In genomic region chr17:73255671-73256181, GRCh38 we compare ENCODE assay signal across 9 cellular contexts. TPM values are rescaled to one million over a fixed set of nuclear protein-coding genes. Genes with fewer than 3 reads are reported as not detected.
DNase-seq lines count a peak whose midpoint lies in the region; ATAC-seq, FAIRE-seq and TF ChIP-seq lines count a peak whose summit lies in the region.
"Had no signal": no experiment of that assay in that cellular context is flagged by ENCODE, and none has a peak within 500 bp of the region (broad histone marks: within the 10 kb centered on the region; RNA-seq: fewer than 3 reads in every experiment).

No MANE protein-coding gene starts in this region.

- no peaks in the 10 kb centered on the region for H3K4me1 ChIP-seq in lower lobe of right lung

- intact Hi-C loops in lower lobe of right lung (cut with DNase I), result loop anchor here (5.0 kb wide), 1 partner anchor 112 kb away; no protein-coding TSS in a partner anchor

- no peak overlapping the region for H3K4me3 ChIP-seq in choroid plexus epithelial cell (ENCODE audit: low read depth, low read length)
- no peak overlapping the region for H3K4me3 ChIP-seq in lower lobe of right lung
- H3K4me3 ChIP-seq: skin epidermis had no signal

- H3K36me3 ChIP-seq in lower lobe of right lung, result no peaks in the 10 kb centered on the region

- TF ChIP-seq CTCF in choroid plexus epithelial cell (conservative IDR thresholded peaks at IDR 0.05; ENCODE audit: low read depth, low read length), result peak; percentile 100
- peak; percentile 99 for TF ChIP-seq CTCF in lower lobe of right lung (IDR thresholded peaks at IDR 0.05)

- H3K9me3 ChIP-seq in lower lobe of right lung, result no peaks in the 10 kb centered on the region

- no peaks in the 10 kb centered on the region for H3K27me3 ChIP-seq in lower lobe of right lung (ENCODE audit: low read depth)

- peak; percentile 35 to 45 for DNase-seq in AML-193 (lab: John Stamatoyannopoulos, UW)
- peak; percentile 56 for DNase-seq in GM18507 (ENCODE audit: extremely low spot score, insufficient read length, low read depth)
- peak; percentile 16 for DNase-seq in NCI-H146 treated with DMSO at 0.1 percent for 48 hours (lab: John Stamatoyannopoulos, UW; ENCODE audit: unreplicated experiment)
- peak; percentile 42 to 47 for DNase-seq in activated CD4-positive, alpha-beta T cell treated with anti-CD3 and anti-CD28 coated beads for 24 hours (ENCODE audit: low read depth in 2 of 2)
- peak; percentile 49 for DNase-seq in choroid plexus epithelial cell (ENCODE audit: low read depth)
- DNase-seq in lower lobe of right lung, result peak; percentile 66
- peak; percentile 30 to 39 for DNase-seq in stimulated activated CD8-positive, alpha-beta memory T cell treated with anti-CD3 and anti-CD28 coated beads, Interleukin-2, amount 100 ng/mL, for 48 hours (ENCODE audit: low read depth in 2 of 2)

- ATAC-seq in lower lobe of right lung (peak; percentile 69 to 76), HG03045 (IDR thresholded peaks at IDR 0.05; ENCODE audit: unreplicated experiment) (no peak)

- H3K27ac ChIP-seq in lower lobe of right lung, result no peak overlapping the region

- peak; percentile 93 for FAIRE-seq in GM18507 (lab: Jason Lieb, UNC)

RNA-seq across cellular contexts. Expression of gene CPSF4L, which starts 6.0 kb away (rescaled TPM):
- total RNA-seq in lower lobe of right lung, result not detected

RNA-seq across cellular contexts. Expression of gene CDC42EP4, which starts 56.1 kb away (rescaled TPM):
- total RNA-seq in lower lobe of right lung, result 44.6 TPM

Comparison
In these comparisons a context has a peak if more than half of its experiments do, and no peak if none do; other contexts are left out.
1. DNase-seq: peak in every context shown above with its lines; median percentile 66 in lower lobe of right lung; 56 in GM18507; 49 in choroid plexus epithelial cell; 44 in activated CD4-positive, alpha-beta T cell treated with anti-CD3 and anti-CD28 coated beads for 24 hours; 40 in AML-193; 34 in stimulated activated CD8-positive, alpha-beta memory T cell treated with anti-CD3 and anti-CD28 coated beads, Interleukin-2, amount 100 ng/mL, for 48 hours; 16 in NCI-H146 treated with DMSO at 0.1 percent for 48 hours.